Comparison of ENCODE assay signal across 28 cellular contexts in genomic region chr18:50678651-50679415, GRCh38.
"Had no signal": no experiment of that assay in that cellular context is flagged by ENCODE, and none has a peak within 500 bp of the region (broad histone marks: within the 10 kb centered on the region; RNA-seq: fewer than 3 reads in every experiment).

No MANE protein-coding gene starts in this region.

- H3K27ac Mint-ChIP-seq: activated CD4-positive, alpha-beta memory T cell treated with anti-CD3 and anti-CD28 coated beads for 36 hours; activated CD4-positive, alpha-beta T cell treated with anti-CD3 and anti-CD28 coated beads, Interleukin-2, amount 10 ng/mL, durations not matched to agents 24 days and 14 days; activated naive CD4-positive, alpha-beta T cell treated with anti-CD3 and anti-CD28 coated beads for 36 hours; activated naive CD8-positive, alpha-beta T cell treated with anti-CD3 and anti-CD28 coated beads for 36 hours; activated T-helper 1 cell treated with anti-CD3 and anti-CD28 coated beads, Interleukin-12 subunit alpha, Interleukin-12 subunit beta, Interleukin-2, Interleukin-4 antibody, amounts not matched to agents 30 ng/mL and 10 ng/mL and 1 ng/mL, durations not matched to agents 14 hours and 24 hours and 36 hours; nephron; T-helper 17 cell had no signal

- H3K36me3 Mint-ChIP-seq: activated CD4-positive, alpha-beta memory T cell treated with anti-CD3 and anti-CD28 coated beads for 36 hours; activated naive CD8-positive, alpha-beta T cell treated with anti-CD3 and anti-CD28 coated beads for 36 hours had no signal

- H3K27ac ChIP-seq: ascending aorta, brain microvascular endothelial cell, heart left ventricle, left lung, neutrophil, ovary, psoas muscle, tibial nerve, WERI-Rb-1 had no signal

- H3K9me3 ChIP-seq: ascending aorta, heart left ventricle, left lung, neutrophil, ovary, psoas muscle, tibial nerve had no signal

- H3K27me3 ChIP-seq: ascending aorta, brain microvascular endothelial cell, heart left ventricle, left lung, neutrophil, ovary, tibial nerve had no signal

- H3K4me3 ChIP-seq: ascending aorta, heart left ventricle, left lung, ovary, psoas muscle, smooth muscle cell, tibial nerve had no signal

- H3K36me3 ChIP-seq: ascending aorta, brain microvascular endothelial cell, heart left ventricle, left lung, neutrophil, ovary, tibial nerve had no signal

- H3K4me1 Mint-ChIP-seq: activated CD4-positive, alpha-beta T cell treated with anti-CD3 and anti-CD28 coated beads, Interleukin-2, amount 10 ng/mL, durations not matched to agents 24 days and 14 days; activated naive CD8-positive, alpha-beta T cell treated with anti-CD3 and anti-CD28 coated beads for 36 hours; T-helper 17 cell had no signal

- ATAC-seq: esophagus mucosa, left lung, psoas muscle, T-helper 17 cell had no signal

- H3K9me3 Mint-ChIP-seq: activated CD4-positive, alpha-beta memory T cell treated with anti-CD3 and anti-CD28 coated beads for 36 hours; activated CD4-positive, alpha-beta T cell treated with anti-CD3 and anti-CD28 coated beads, Interleukin-2, amount 10 ng/mL, durations not matched to agents 24 days and 14 days; activated naive CD4-positive, alpha-beta T cell treated with anti-CD3 and anti-CD28 coated beads for 36 hours; activated naive CD8-positive, alpha-beta T cell treated with anti-CD3 and anti-CD28 coated beads for 36 hours; activated T-helper 1 cell treated with anti-CD3 and anti-CD28 coated beads, Interleukin-12 subunit alpha, Interleukin-12 subunit beta, Interleukin-2, Interleukin-4 antibody, amounts not matched to agents 30 ng/mL and 10 ng/mL and 1 ng/mL, durations not matched to agents 14 hours and 24 hours and 36 hours had no signal

- H3K4me3 Mint-ChIP-seq: activated CD4-positive, alpha-beta memory T cell treated with anti-CD3 and anti-CD28 coated beads for 36 hours; activated CD4-positive, alpha-beta T cell treated with anti-CD3 and anti-CD28 coated beads, Interleukin-2, amount 10 ng/mL, durations not matched to agents 24 days and 14 days; activated naive CD4-positive, alpha-beta T cell treated with anti-CD3 and anti-CD28 coated beads for 36 hours; activated naive CD8-positive, alpha-beta T cell treated with anti-CD3 and anti-CD28 coated beads for 36 hours; activated T-helper 1 cell treated with anti-CD3 and anti-CD28 coated beads, Interleukin-12 subunit alpha, Interleukin-12 subunit beta, Interleukin-2, Interleukin-4 antibody, amounts not matched to agents 30 ng/mL and 10 ng/mL and 1 ng/mL, durations not matched to agents 14 hours and 24 hours and 36 hours; nephron; T-helper 17 cell had no signal

- DNase-seq: activated CD4-positive, alpha-beta memory T cell treated with anti-CD3 and anti-CD28 coated beads for 36 hours; activated CD4-positive, alpha-beta T cell treated with anti-CD3 and anti-CD28 coated beads, Interleukin-2, amount 10 ng/mL, durations not matched to agents 24 days and 14 days; activated CD4-positive, CD25-positive, alpha-beta regulatory T cell treated with anti-CD3 and anti-CD28 coated beads, Interleukin-2, amount 50 U/mL, for 72 hours; activated CD8-positive, alpha-beta memory T cell treated with anti-CD3 and anti-CD28 coated beads, Interleukin-2, amount 50 U/mL, for 4 hours; activated effector memory CD4-positive, alpha-beta T cell treated with anti-CD3 and anti-CD28 coated beads, Interleukin-2, amount 50 U/mL, for 16 hours; activated naive CD4-positive, alpha-beta T cell treated with anti-CD3 and anti-CD28 coated beads for 36 hours; activated naive CD8-positive, alpha-beta T cell treated with anti-CD3 and anti-CD28 coated beads for 36 hours; activated T-cell treated with anti-CD3 and anti-CD28 coated beads, Interleukin-2, amount 50 U/mL, for 1 hour; brain microvascular endothelial cell; central memory CD4-positive, alpha-beta T cell; foreskin fibroblast; heart left ventricle; left lung; ovary; psoas muscle; stimulated activated CD4-positive, alpha-beta T cell treated with anti-CD3 and anti-CD28 coated beads, Interleukin-15, amount 100 ng/mL, for 24 hours; stimulated activated CD4-positive, alpha-beta T cell treated with anti-CD3 and anti-CD28 coated beads, Interleukin-2, amount 100 ng/mL, for 24 hours; stimulated activated naive CD4-positive, alpha-beta T cell; T-helper 17 cell; T1000; WERI-Rb-1 had no signal

- H3K4me1 ChIP-seq: ascending aorta, left lung, psoas muscle, tibial nerve had no signal

- H3K27me3 Mint-ChIP-seq: activated CD4-positive, alpha-beta T cell treated with anti-CD3 and anti-CD28 coated beads, Interleukin-2, amount 10 ng/mL, durations not matched to agents 24 days and 14 days had no signal
